In the genomic region with DNA sequence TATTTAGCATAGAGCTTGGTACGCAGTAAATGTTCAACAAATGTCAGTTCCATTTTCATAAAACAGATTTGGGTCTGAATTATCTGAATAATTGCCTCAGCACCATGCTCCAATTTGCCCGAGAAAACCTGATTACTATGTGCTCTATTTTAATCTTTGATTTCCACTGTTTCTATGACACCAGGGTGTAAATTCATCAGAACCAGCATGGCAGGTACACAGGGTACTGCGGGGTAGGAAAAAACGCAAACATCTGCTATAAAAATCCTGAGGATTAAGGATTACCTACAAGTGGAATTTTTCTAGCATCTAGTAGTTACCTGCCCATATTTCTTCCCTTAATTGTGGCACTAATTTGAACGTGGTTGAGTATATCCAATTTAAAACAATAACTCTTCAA, we compare ENCODE assay signal across 26 cellular contexts.
"Had no signal": no experiment of that assay in that cellular context is flagged by ENCODE, and none has a peak within 500 bp of the region (broad histone marks: within the 10 kb centered on the region; RNA-seq: fewer than 3 reads in every experiment).

No MANE protein-coding gene starts in this region.

- H3K4me3 Mint-ChIP-seq: naive thymus-derived CD8-positive, alpha-beta T cell; natural killer cell treated with Interleukin-12 subunit alpha and Interleukin-12 subunit beta and Interleukin-15 and Interleukin-18, amount 100 ng/mL, for 72 hours; nephron progenitor cell; neural crest cell; stimulated activated memory B cell treated with anti-CD40 and anti-IgM and Interleukin-4, amounts not matched to agents 10 μg/mL and 1 μg/mL and 100 μg/mL, for 72 hours had no signal

- H3K27me3 ChIP-seq: neutrophil, pancreas, spleen, stomach, thyroid gland, tibial nerve, upper lobe of left lung, vagina had no signal

- H3K9me3 ChIP-seq: neutrophil, pancreas, prostate gland, spleen, stomach, thoracic aorta, thyroid gland, tibial nerve, upper lobe of left lung, vagina had no signal

- DNase-seq: naive thymus-derived CD8-positive, alpha-beta T cell; nephron progenitor cell; pancreas; right cardiac atrium; spleen; stimulated activated CD4-positive, alpha-beta T cell treated with anti-CD3 and anti-CD28 coated beads, Interleukin-12 subunit alpha, Interleukin-12 subunit beta, amount 100 ng/mL, for 4 hours; stimulated activated CD4-positive, alpha-beta T cell treated with anti-CD3 and anti-CD28 coated beads, Interleukin-1b, Interleukin-23, amount 100 ng/mL, for 48 hours; stimulated activated CD4-positive, alpha-beta T cell treated with anti-CD3 and anti-CD28 coated beads, Interleukin-4, amount 100 ng/mL, for 1 hour; stimulated activated CD4-positive, alpha-beta T cell treated with anti-CD3 and anti-CD28 coated beads, Interleukin-4, amount 100 ng/mL, for 4 hours; stimulated activated CD8-positive, alpha-beta memory T cell treated with anti-CD3 and anti-CD28 coated beads, Interleukin-4, amount 100 ng/mL, for 48 hours; stimulated activated naive CD4-positive, alpha-beta T cell; stimulated activated naive CD8-positive, alpha-beta T cell treated with anti-CD3 and anti-CD28 coated beads, Interleukin-15, Interleukin-2, amounts not matched to agents 100 U/mL and 50 U/mL, for 24 hours; stomach; thyroid gland; upper lobe of left lung had no signal

- H3K4me1 Mint-ChIP-seq: neural crest cell; stimulated activated memory B cell treated with anti-CD40 and anti-IgM and Interleukin-4, amounts not matched to agents 10 μg/mL and 1 μg/mL and 100 μg/mL, for 72 hours had no signal

- H3K27ac ChIP-seq: neutrophil, pancreas, prostate gland, skin epidermis, spleen, stomach, thoracic aorta, thyroid gland, tibial nerve, upper lobe of left lung, vagina had no signal

- H3K4me1 ChIP-seq: pancreas, prostate gland, spleen, stomach, thyroid gland, tibial nerve, upper lobe of left lung, vagina had no signal

- H3K9me3 Mint-ChIP-seq: naive thymus-derived CD8-positive, alpha-beta T cell; natural killer cell treated with Interleukin-12 subunit alpha and Interleukin-12 subunit beta and Interleukin-15 and Interleukin-18, amount 100 ng/mL, for 72 hours; nephron progenitor cell; neural crest cell; stimulated activated memory B cell treated with anti-CD40 and anti-IgM and Interleukin-4, amounts not matched to agents 10 μg/mL and 1 μg/mL and 100 μg/mL, for 72 hours had no signal

- H3K27ac Mint-ChIP-seq: naive thymus-derived CD8-positive, alpha-beta T cell; natural killer cell treated with Interleukin-12 subunit alpha and Interleukin-12 subunit beta and Interleukin-15 and Interleukin-18, amount 100 ng/mL, for 72 hours; nephron progenitor cell; stimulated activated memory B cell treated with anti-CD40 and anti-IgM and Interleukin-4, amounts not matched to agents 10 μg/mL and 1 μg/mL and 100 μg/mL, for 72 hours had no signal

- H3K4me3 ChIP-seq: pancreas, prostate gland, skin epidermis, smooth muscle cell, spleen, stomach, thoracic aorta, thyroid gland, tibial nerve, upper lobe of left lung, vagina had no signal

- ATAC-seq: naive thymus-derived CD8-positive, alpha-beta T cell; natural killer cell treated with Interleukin-12 subunit alpha and Interleukin-12 subunit beta and Interleukin-15 and Interleukin-18, amount 100 ng/mL, for 72 hours; pancreas; right cardiac atrium; sciatic nerve; stimulated activated memory B cell treated with anti-CD40 and anti-IgM and Interleukin-4, amounts not matched to agents 10 μg/mL and 1 μg/mL and 100 μg/mL, for 72 hours; stimulated activated naive CD8-positive, alpha-beta T cell treated with anti-CD3 and anti-CD28 coated beads, Interleukin-15, Interleukin-2, amounts not matched to agents 100 U/mL and 50 U/mL, for 24 hours had no signal

- H3K36me3 ChIP-seq: pancreas, prostate gland, thoracic aorta, thyroid gland, vagina had no signal

- H3K27me3 Mint-ChIP-seq: naive thymus-derived CD8-positive, alpha-beta T cell; natural killer cell treated with Interleukin-12 subunit alpha and Interleukin-12 subunit beta and Interleukin-15 and Interleukin-18, amount 100 ng/mL, for 72 hours; stimulated activated memory B cell treated with anti-CD40 and anti-IgM and Interleukin-4, amounts not matched to agents 10 μg/mL and 1 μg/mL and 100 μg/mL, for 72 hours had no signal
